In genomic region chr2:190843874-190844699, GRCh38 we compare ENCODE assay signal across 8 cellular contexts. TPM values are rescaled to one million over a fixed set of nuclear protein-coding genes. Genes with fewer than 3 reads are reported as not detected.
DNase-seq lines count a peak whose midpoint lies in the region; ATAC-seq lines count a peak whose summit lies in the region.
"Had no signal": no experiment of that assay in that cellular context is flagged by ENCODE, and none has a peak within 500 bp of the region (broad histone marks: within the 10 kb centered on the region; RNA-seq: fewer than 3 reads in every experiment).

No MANE protein-coding gene starts in this region.

- no peaks in the 10 kb centered on the region for H3K9me2 ChIP-seq in Karpas-422 (replicated peaks; ENCODE audit: insufficient read depth, low read length)

- H3K9me3 ChIP-seq in Karpas-422 (ENCODE audit: low read length): no peaks in the 10 kb centered on the region
- H3K9me3 ChIP-seq: SJSA1 had no signal

- ATAC-seq in GM19397 (IDR thresholded peaks at IDR 0.05; ENCODE audit: unreplicated experiment) (peak; percentile 85), HG03045 (IDR thresholded peaks at IDR 0.05; ENCODE audit: unreplicated experiment) (peak; percentile 97)

- no peaks in the 10 kb centered on the region for H3K27me3 ChIP-seq in Karpas-422 (ENCODE audit: low read length)
- H3K27me3 ChIP-seq: SJSA1 had no signal

- no peak overlapping the region for H3K9ac ChIP-seq in Karpas-422 (ENCODE audit: low read length)

- no peaks in the 10 kb centered on the region for H3K79me2 ChIP-seq in Karpas-422 (ENCODE audit: low read length)

- no peaks in the 10 kb centered on the region for H4K20me1 ChIP-seq in Karpas-422 (ENCODE audit: insufficient read depth, low read depth, low read length)

- H3K36me3 ChIP-seq in Karpas-422 (ENCODE audit: insufficient read depth, low read length): no peaks in the 10 kb centered on the region
- H3K36me3 ChIP-seq: SJSA1 had no signal

- no peak overlapping the region for H3K4me3 ChIP-seq in Karpas-422 (ENCODE audit: low read length)
- H3K4me3 ChIP-seq: SJSA1 had no signal

- H2AFZ ChIP-seq in Karpas-422 (ENCODE audit: low read length): no peak overlapping the region

- no peak overlapping the region for H3K27ac ChIP-seq in Karpas-422 (ENCODE audit: low read length)
- H3K27ac ChIP-seq: SJSA1 had no signal

- no peak overlapping the region for H3K4me2 ChIP-seq in Karpas-422 (ENCODE audit: low read depth, low read length, poor library complexity, severe bottlenecking)

- no peaks in the 10 kb centered on the region for H3K4me1 ChIP-seq in Karpas-422 (ENCODE audit: low read length)

- peak; percentile 39 for DNase-seq in activated CD4-positive, CD25-positive, alpha-beta regulatory T cell treated with anti-CD3 and anti-CD28 coated beads, Interleukin-2, amount 50 U/mL, for 72 hours
- peak; percentile 19 for DNase-seq in stimulated activated CD4-positive, alpha-beta T cell treated with anti-CD3 and anti-CD28 coated beads, Interleukin-2, amount 100 ng/mL, for 4 hours (ENCODE audit: low read depth)
- DNase-seq in Karpas-422 (no peak), D341Med (ENCODE audit: low spot score) (no peak), KBM-7 (no peak)

- in situ Hi-C loops in KBM-7 (cut with MboI; ENCODE audit: low pct_unique_long_range_greater_than_20kb, low sequenced_read_pairs): no loop called here

RNA-seq across cellular contexts. Expression of gene GLS, which starts 36.5 kb away (rescaled TPM):
- 159 and 283 TPM in 2 replicates for total RNA-seq in Karpas-422 (2014; rRNA removed; shearing (Covaris generic); ENCODE audit: low replicate concordance)

Comparison
In these comparisons a context has a peak if more than half of its experiments do, and no peak if none do; other contexts are left out.
1. DNase-seq: peak in activated CD4-positive, CD25-positive, alpha-beta regulatory T cell treated with anti-CD3 and anti-CD28 coated beads, Interleukin-2, amount 50 U/mL, for 72 hours (single experiment) and stimulated activated CD4-positive, alpha-beta T cell treated with anti-CD3 and anti-CD28 coated beads, Interleukin-2, amount 100 ng/mL, for 4 hours (single experiment); none in Karpas-422 (single experiment), D341Med (single experiment) and KBM-7 (single experiment).